7 cellular contexts compared by ENCODE assay signal in genomic region chr2:223218587-223219178, GRCh38.
"Had no signal": no experiment of that assay in that cellular context is flagged by ENCODE, and none has a peak within 500 bp of the region (broad histone marks: within the 10 kb centered on the region; RNA-seq: fewer than 3 reads in every experiment).

No MANE protein-coding gene starts in this region.

- ATAC-seq: GM23338 had no signal

- H2AFZ ChIP-seq: GM23338 had no signal

- DNase-seq: H9, HCEC 1CT, KBM-7 had no signal

- H3K4me2 ChIP-seq: GM23338 had no signal

- FAIRE-seq: H1, H54, HTR-8/SVneo had no signal

- H3K4me3 ChIP-seq: GM23338 had no signal
